ENCODE assay signal across 20 cellular contexts in the genomic region with DNA sequence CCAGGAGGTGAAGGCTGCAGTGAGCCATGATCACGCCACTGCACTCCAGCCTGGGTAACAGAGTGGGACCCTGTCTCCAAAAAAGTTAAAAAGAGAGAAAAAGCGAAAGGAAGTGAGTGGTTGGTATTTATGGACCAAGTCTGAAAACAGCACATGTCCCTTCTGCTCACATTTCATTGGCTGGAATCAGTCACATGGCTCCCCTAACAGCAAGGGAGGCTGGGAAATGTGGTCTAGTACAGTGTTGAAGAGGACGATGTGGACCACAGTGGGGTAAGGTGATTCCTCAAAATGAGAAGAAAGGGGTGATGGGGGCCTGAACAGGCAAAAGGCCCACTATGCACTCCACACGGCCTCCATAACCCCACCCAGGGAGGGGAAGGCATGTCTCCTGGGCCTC. TPM values are rescaled to one million over a fixed set of nuclear protein-coding genes. Genes with fewer than 3 reads are reported as not detected.
DNase-seq lines count a peak whose midpoint lies in the region; ATAC-seq, FAIRE-seq and TF ChIP-seq lines count a peak whose summit lies in the region.
"Had no signal": no experiment of that assay in that cellular context is flagged by ENCODE, and none has a peak within 500 bp of the region (broad histone marks: within the 10 kb centered on the region; RNA-seq: fewer than 3 reads in every experiment).

No MANE protein-coding gene starts in this region.

- no peak overlapping the region for H3K4ac ChIP-seq in IMR-90 (ENCODE audit: low read depth, low read length)

- H3K4me1 ChIP-seq in BLaER1: peaks cover 53% of the 10 kb centered on the region
- H3K4me1 ChIP-seq in IMR-90 (ENCODE audit: control insufficient read depth, insufficient read depth, low read length): peaks cover 14% of the 10 kb centered on the region
- peaks cover 7 to 9% of the 10 kb centered on the region in 2 experiments; a peak in 3 of 5 replicates for H3K4me1 ChIP-seq in K562 (replicated peaks in 1 of 2; ENCODE audit: control insufficient read depth in 2 of 2, insufficient read depth in 2 of 2, low read length in 2 of 2)
- H3K4me1 ChIP-seq in gastrocnemius medialis: peaks cover 14 to 22% of the 10 kb centered on the region in 2 donors

- 0 out of 2 replicates have a peak overlapping the region, but pooled peaks have one; percentile 58 for H3K4me2 ChIP-seq in BLaER1
- no peak overlapping the region for H3K4me2 ChIP-seq in IMR-90 (ENCODE audit: low read depth, low read length)
- H3K4me2 ChIP-seq in K562 (ENCODE audit: insufficient read depth, low read length): no peak overlapping the region
- H3K4me2 ChIP-seq: PC-9 had no signal

- DNase-seq in IMR-90 (no peak), K562 (ENCODE audit: extremely low read depth in 1 of 4, low spot score in 3 of 4) (no peak), gastrocnemius medialis (no peak), NCI-H345 (lab: John Stamatoyannopoulos, UW) (no peak), type B pancreatic cell (ENCODE audit: extremely low spot score, unreplicated experiment) (no peak)
- DNase-seq: DMS 273 treated with DMSO at 0.1 percent for 48 hours, DND-41, H7, HFFc6, Kasumi-1, MG63, NCI-H1092, NCI-H1436 treated with DMSO at 0.1 percent for 48 hours, NCI-H2029, NCI-H748 treated with DMSO at 0.1 percent for 48 hours, PC-9, SJCRH30 had no signal

- H3K79me2 ChIP-seq in K562 (ENCODE audit: control insufficient read depth, insufficient read depth, low read length): no peaks in the 10 kb centered on the region

- POLR2A ChIA-PET in IMR-90 (lab: Charles Lee; ENCODE audit: unreplicated experiment): no interaction called here
- POLR2A ChIA-PET in K562 (lab: Yijun Ruan, JAX): no interaction called here

- no peaks in the 10 kb centered on the region for H3K36me3 Mint-ChIP-seq in stimulated activated memory B cell treated with anti-CD40 and anti-IgM and Interleukin-4, amounts not matched to agents 10 μg/mL and 1 μg/mL and 100 μg/mL, for 72 hours
- H3K36me3 Mint-ChIP-seq in type B pancreatic cell: no peaks in the 10 kb centered on the region

- CTCF ChIA-PET in IMR-90 (lab: Yijun Ruan, JAX): no interaction called here
- CTCF ChIA-PET in K562 (lab: Yijun Ruan, JAX; ENCODE audit: low intra/inter-chr PET ratio): no interaction called here

- H4K8ac ChIP-seq in IMR-90 (ENCODE audit: low read depth in 2 of 2, low read length in 2 of 2): no peak overlapping the region

- 83% methylated on average over 1 of the region's 4 CpGs; no CpG with 5 or more reads in 1 of the 2 experiments for WGBS in IMR-90 (ENCODE audit: extremely low coverage in 2 of 2, insufficient read length in 1 of 2), 2 experiments
- whole genome bisulfite sequencing in K562 (ENCODE audit: insufficient coverage, low coverage, missing lambda C conversion rate): 69% methylated on average over 3 of the region's 4 CpGs

- FAIRE-seq in K562 (lab: Jason Lieb, UNC): no peak

- TF ChIP-seq POLR2A in IMR-90 (IDR thresholded peaks at IDR 0.05; ENCODE audit: low read depth, low read length) (no peak), K562 (conservative IDR thresholded peaks at IDR 0.05) (no peak), gastrocnemius medialis (IDR thresholded peaks at IDR 0.05) (no peak)

- dilution Hi-C loops in IMR-90 (cut with HindIII; ENCODE audit: low sequenced_read_pairs, unreplicated experiment): no loop called here

- H3K9ac ChIP-seq in BLaER1: no peak overlapping the region
- H3K9ac ChIP-seq in IMR-90 (ENCODE audit: low read depth, low read length): no peak overlapping the region
- no peak overlapping the region for H3K9ac ChIP-seq in K562 (ENCODE audit: insufficient read depth in 1 of 2, low read depth in 2 of 2, low read length in 2 of 2)

- intact Hi-C loops in IMR-90 (cut with micrococcal nuclease): no loop called here
- intact Hi-C loops in K562 (cut with micrococcal nuclease): no loop called here
- intact Hi-C loops in gastrocnemius medialis (cut with DNase I; ENCODE audit: low total_unique reads): no loop called here

- H3K4me3 Mint-ChIP-seq in stimulated activated memory B cell treated with anti-CD40 and anti-IgM and Interleukin-4, amounts not matched to agents 10 μg/mL and 1 μg/mL and 100 μg/mL, for 72 hours: no peak overlapping the region
- no peak overlapping the region for H3K4me3 Mint-ChIP-seq in type B pancreatic cell
- H3K4me3 Mint-ChIP-seq: HFFc6 had no signal

- no peak overlapping the region for H3K14ac ChIP-seq in IMR-90 (replicated peaks; ENCODE audit: low read depth, low read length)

- H3K27ac Mint-ChIP-seq in stimulated activated memory B cell treated with anti-CD40 and anti-IgM and Interleukin-4, amounts not matched to agents 10 μg/mL and 1 μg/mL and 100 μg/mL, for 72 hours: no peak overlapping the region
- H3K27ac Mint-ChIP-seq in type B pancreatic cell: no peak overlapping the region
- H3K27ac Mint-ChIP-seq: HFFc6 had no signal

- no peak overlapping the region for H2BK120ac ChIP-seq in IMR-90 (ENCODE audit: low read depth, low read length)

- H3K36me3 ChIP-seq in BLaER1: no peaks in the 10 kb centered on the region
- H3K36me3 ChIP-seq in IMR-90 (ENCODE audit: control insufficient read depth, insufficient read depth, low read length): no peaks in the 10 kb centered on the region
- no peaks in the 10 kb centered on the region for H3K36me3 ChIP-seq in K562 (ENCODE audit: control insufficient read depth, insufficient read depth, low read length)
- H3K36me3 ChIP-seq in gastrocnemius medialis: no peaks in the 10 kb centered on the region
- H3K36me3 ChIP-seq: MG63, SJCRH30 had no signal

- H3K56ac ChIP-seq in IMR-90 (ENCODE audit: extremely low read depth, insufficient read depth, low read length): no peak overlapping the region

- H3K27me3 ChIP-seq in BLaER1: no peaks in the 10 kb centered on the region
- H3K27me3 ChIP-seq in IMR-90 (ENCODE audit: control insufficient read depth, insufficient read depth, low read length): no peaks in the 10 kb centered on the region
- H3K27me3 ChIP-seq in K562 (ENCODE audit: control insufficient read depth in 2 of 2, insufficient read depth in 2 of 2, low read length in 2 of 2): no peaks in the 10 kb centered on the region
- H3K27me3 ChIP-seq in gastrocnemius medialis: no peaks in the 10 kb centered on the region
- H3K27me3 ChIP-seq: MG63, SJCRH30 had no signal

- H3K27ac ChIP-seq in BLaER1: no peak overlapping the region
- no peak overlapping the region for H3K27ac ChIP-seq in IMR-90 (ENCODE audit: insufficient read depth, low read length)
- H3K27ac ChIP-seq in K562 (ENCODE audit: extremely low read depth, low read depth, low read length): no peak overlapping the region
- peak overlapping the region; percentile 57 to 83 (median 70) for H3K27ac ChIP-seq in gastrocnemius medialis
- H3K27ac ChIP-seq: PC-9, RWPE1, SJCRH30 had no signal

- no peak for TF ChIP-seq EP300 in K562 (IDR thresholded peaks at IDR 0.05; ENCODE audit: low read length)

- no peaks in the 10 kb centered on the region for H3K4me1 Mint-ChIP-seq in stimulated activated memory B cell treated with anti-CD40 and anti-IgM and Interleukin-4, amounts not matched to agents 10 μg/mL and 1 μg/mL and 100 μg/mL, for 72 hours
- H3K4me1 Mint-ChIP-seq in type B pancreatic cell (ENCODE audit: unreplicated experiment): peaks cover 6% of the 10 kb centered on the region

- H2AFZ ChIP-seq in IMR-90 (replicated peaks; ENCODE audit: low read length, poor library complexity): no peak overlapping the region
- no peak overlapping the region for H2AFZ ChIP-seq in K562 (ENCODE audit: low read depth, low read length)
- H2AFZ ChIP-seq: PC-9 had no signal

- no peak overlapping the region for H2BK15ac ChIP-seq in IMR-90 (ENCODE audit: low read depth, low read length)

- no peak overlapping the region for H2AK9ac ChIP-seq in IMR-90 (replicated peaks; ENCODE audit: low read depth, low read length, poor library complexity)

- H3K9me3 ChIP-seq in BLaER1 (peaks cover 14% of the 10 kb centered on the region), IMR-90 (ENCODE audit: control insufficient read depth, insufficient read depth, low read length) (no peaks in the 10 kb centered on the region), K562 (replicated peaks; ENCODE audit: control insufficient read depth, insufficient read depth, low read depth, low read length) (no peaks in the 10 kb centered on the region; the same call in 1 of the 2 replicates), gastrocnemius medialis (no peaks in the 10 kb centered on the region)
- H3K9me3 ChIP-seq: MG63, SJCRH30 had no signal

- H3K9me1 ChIP-seq in IMR-90 (ENCODE audit: insufficient read depth, low read length) (peaks cover 12% of the 10 kb centered on the region), K562 (ENCODE audit: control insufficient read depth, insufficient read depth, low read length) (no peaks in the 10 kb centered on the region)

- no peak overlapping the region for H4K5ac ChIP-seq in IMR-90 (ENCODE audit: low read depth, low read length)

- no peak overlapping the region for H3K23ac ChIP-seq in IMR-90 (ENCODE audit: low read depth, low read length)

- peaks cover 21% of the 10 kb centered on the region for H3K27me3 Mint-ChIP-seq in stimulated activated memory B cell treated with anti-CD40 and anti-IgM and Interleukin-4, amounts not matched to agents 10 μg/mL and 1 μg/mL and 100 μg/mL, for 72 hours
- H3K27me3 Mint-ChIP-seq in type B pancreatic cell: no peaks in the 10 kb centered on the region

- H3K18ac ChIP-seq in IMR-90 (ENCODE audit: low read depth, low read length): no peak overlapping the region

- H4K20me1 ChIP-seq in BLaER1 (no peaks in the 10 kb centered on the region), IMR-90 (ENCODE audit: insufficient read depth, low read length) (no peaks in the 10 kb centered on the region), K562 (replicated peaks; ENCODE audit: control insufficient read depth, insufficient read depth, low read length) (no peaks in the 10 kb centered on the region)

- no peak overlapping the region; the same call in 1 of the 2 replicates for H2BK20ac ChIP-seq in IMR-90 (ENCODE audit: low read depth, low read length)

- no peak overlapping the region for H2BK5ac ChIP-seq in IMR-90 (ENCODE audit: low read depth, low read length, poor library complexity, severe bottlenecking)

- TF ChIP-seq RAD21 in IMR-90 (IDR thresholded peaks at IDR 0.05; ENCODE audit: low read length): no peak
- no peak for TF ChIP-seq RAD21 in K562 (CRISPR knock-in tag; conservative IDR thresholded peaks at IDR 0.05 in 1 of 2, IDR thresholded peaks at IDR 0.05 in 1 of 2)

- no peak overlapping the region for H3K4me3 ChIP-seq in BLaER1
- H3K4me3 ChIP-seq in IMR-90 (ENCODE audit: insufficient read depth, low read depth, low read length): no peak overlapping the region
- H3K4me3 ChIP-seq in K562: no peak overlapping the region
- no peak overlapping the region for H3K4me3 ChIP-seq in gastrocnemius medialis
- H3K4me3 ChIP-seq: MG63, PC-9, SJCRH30 had no signal

- in situ Hi-C loops in IMR-90 (cut with MboI; ENCODE audit: low sequenced_read_pairs): no loop called here
- in situ Hi-C loops in K562 (cut with MboI): no loop called here
- in situ Hi-C loops in gastrocnemius medialis (cut with MboI; ENCODE audit: low sequenced_read_pairs in 4 of 4): no loop called here

- BruUV-seq in IMR-90 (replicated peaks; lab: Mats Ljungman, UMichigan): no TSS peak
- no TSS peak for BruUV-seq in K562 (replicated peaks; lab: Mats Ljungman, UMichigan)

- no peaks in the 10 kb centered on the region for H3K9me3 Mint-ChIP-seq in stimulated activated memory B cell treated with anti-CD40 and anti-IgM and Interleukin-4, amounts not matched to agents 10 μg/mL and 1 μg/mL and 100 μg/mL, for 72 hours
- H3K9me3 Mint-ChIP-seq in type B pancreatic cell: no peaks in the 10 kb centered on the region
- H3K9me3 Mint-ChIP-seq: HFFc6 had no signal

- TF ChIP-seq CTCF in IMR-90 (conservative IDR thresholded peaks at IDR 0.05; ENCODE audit: low read depth, low read length): no peak
- TF ChIP-seq CTCF in K562 (IDR thresholded peaks at IDR 0.05 in 2 of 3, conservative IDR thresholded peaks at IDR 0.05 in 1 of 3; ENCODE audit: insufficient read depth in 2 of 3, low read depth in 1 of 3, low read length in 3 of 3): no peak
- TF ChIP-seq CTCF in gastrocnemius medialis (IDR thresholded peaks at IDR 0.05 in 4 of 5, conservative IDR thresholded peaks at IDR 0.05 in 1 of 5): no peak
- no peak for TF ChIP-seq CTCF in type B pancreatic cell (conservative IDR thresholded peaks at IDR 0.05)

- no peak for ATAC-seq in IMR-90 (ENCODE audit: low read depth)
- peak; percentile 64; the same call in 1 of the 3 replicates for ATAC-seq in K562
- no peak for ATAC-seq in gastrocnemius medialis
- no peak for ATAC-seq in stimulated activated memory B cell treated with anti-CD40 and anti-IgM and Interleukin-4, amounts not matched to agents 10 μg/mL and 1 μg/mL and 100 μg/mL, for 72 hours

- H2AK5ac ChIP-seq in IMR-90 (ENCODE audit: low read depth, low read length): peak overlapping the region; percentile 48; the same call in 1 of the 2 replicates

- no peak overlapping the region for H4K91ac ChIP-seq in IMR-90 (ENCODE audit: insufficient read depth, low read depth, low read length)

- no peaks in the 10 kb centered on the region for H3K79me1 ChIP-seq in IMR-90 (ENCODE audit: low read depth in 1 of 2, low read length in 2 of 2)

RNA-seq across cellular contexts. Expression of gene SMTN, which starts 32.5 kb away (rescaled TPM):
- total RNA-seq in IMR-90 (2012; rRNA removed) (47.2 and 53.6 TPM in 2 replicates), K562 (2014; rRNA removed) (17.8 and 22.3 TPM in 2 replicates), K562 (2014; rRNA removed; fragmentation: Illumina TruSeq; extraction: Trizol) (8.8 and 11.1 TPM in 2 replicates), K562 (2015; rRNA removed; fragmentation: Illumina TruSeq; extraction: Trizol) (16.0 and 16.1 TPM in 2 replicates), K562 (2021) (39.9 and 41.1 TPM in 2 replicates), gastrocnemius medialis (100 to 1,000 TPM in 1 of 4 donors, 10 to 100 TPM in 3; 39.5 to 104 (median 45.3) TPM), type B pancreatic cell (ENCODE audit: low replicate concordance) (27.1 and 54.0 TPM in 2 replicates)
- polyA plus RNA-seq in IMR-90 (2012; rRNA removed) (63.7 and 65.1 TPM in 2 replicates), K562 (2011; rRNA removed) (7.7 and 13.7 TPM in 2 replicates), K562 (2014; fragmentation: Illumina TruSeq; extraction: Trizol) (17.6 and 28.4 TPM in 2 replicates), K562 (2014; fragmentation: Nextera tagmentation; extraction: Ambion mirVana) (1 to 10 TPM; 2.5 to 3.4 TPM), K562 (2014; rRNA removed) (20.6 and 25.5 TPM in 2 replicates)
- 97.1 and 119 TPM in 2 replicates for polyA plus RNA-seq in IMR-90 (2012; cell fraction: cytosol; rRNA removed)
- polyA plus RNA-seq in IMR-90 (2012; cell fraction: nucleus; rRNA removed; ENCODE audit: low replicate concordance): 227 and 462 TPM in 2 replicates
- total RNA-seq in K562 (2011; cell fraction: chromatin; rRNA removed; ENCODE audit: low replicate concordance): 49.3 and 111 TPM in 2 replicates
- total RNA-seq in K562 (2011; cell fraction: nucleolus; rRNA removed): 49.2 and 65.0 TPM in 2 replicates
- total RNA-seq in K562 (2011; cell fraction: nucleoplasm; rRNA removed): 48.8 and 58.2 TPM in 2 replicates
- 9.0 and 10.3 TPM in 2 replicates for polyA plus RNA-seq in K562 (2011; cell fraction: cytosol; rRNA removed)
- polyA plus RNA-seq in K562 (2011; cell fraction: nucleus; rRNA removed): 70.1 and 84.9 TPM in 2 replicates
- polyA plus RNA-seq in K562 (2012): 22.9 and 23.5 TPM in 2 replicates
- 4.6 and 7.0 TPM in 2 replicates for polyA minus RNA-seq in K562 (2011; rRNA and poly(A)+ RNA removed)
- polyA minus RNA-seq in K562 (2011; cell fraction: cytosol; rRNA and poly(A)+ RNA removed): 8.3 and 14.4 TPM in 2 replicates
- 24.6 and 28.2 TPM in 2 replicates for polyA minus RNA-seq in K562 (2011; cell fraction: nucleus; rRNA and poly(A)+ RNA removed)

RNA-seq across cellular contexts. Expression of gene SELENOM, which starts 58.8 kb away (rescaled TPM):
- total RNA-seq in IMR-90 (2012; rRNA removed) (36.1 and 46.2 TPM in 2 replicates), K562 (2014; rRNA removed) (6.9 and 10.8 TPM in 2 replicates), K562 (2014; rRNA removed; fragmentation: Illumina TruSeq; extraction: Trizol) (1.2 and 1.8 TPM in 2 replicates), K562 (2015; rRNA removed; fragmentation: Illumina TruSeq; extraction: Trizol) (3.7 and 4.1 TPM in 2 replicates), K562 (2021) (8.5 and 10.9 TPM in 2 replicates), gastrocnemius medialis (100 to 1,000 TPM; 144 to 184 (median 157) TPM), type B pancreatic cell (ENCODE audit: low replicate concordance) (13.7 and 22.4 TPM in 2 replicates)
- polyA plus RNA-seq in IMR-90 (2012; rRNA removed) (270 and 369 TPM in 2 replicates), K562 (2011; rRNA removed) (4.2 and 7.1 TPM in 2 replicates), K562 (2014; fragmentation: Illumina TruSeq; extraction: Trizol) (2.8 and 5.8 TPM in 2 replicates), K562 (2014; fragmentation: Nextera tagmentation; extraction: Ambion mirVana) (1 to 10 TPM; 1.2 to 2.9 TPM), K562 (2014; rRNA removed) (10.0 and 10.6 TPM in 2 replicates)
- polyA plus RNA-seq in IMR-90 (2012; cell fraction: cytosol; rRNA removed): 662 and 853 TPM in 2 replicates
- polyA plus RNA-seq in IMR-90 (2012; cell fraction: nucleus; rRNA removed; ENCODE audit: low replicate concordance): 256 and 316 TPM in 2 replicates
- 7.3 and 13.3 TPM in 2 replicates for total RNA-seq in K562 (2011; cell fraction: chromatin; rRNA removed; ENCODE audit: low replicate concordance)
- total RNA-seq in K562 (2011; cell fraction: nucleolus; rRNA removed): 15.5 and 16.3 TPM in 2 replicates
- 10.6 and 15.3 TPM in 2 replicates for total RNA-seq in K562 (2011; cell fraction: nucleoplasm; rRNA removed)
- 19.5 and 31.1 TPM in 2 replicates for polyA plus RNA-seq in K562 (2011; cell fraction: cytosol; rRNA removed)
- polyA plus RNA-seq in K562 (2011; cell fraction: nucleus; rRNA removed): 11.9 and 13.4 TPM in 2 replicates
- 6.7 and 19.8 TPM in 2 replicates for polyA plus RNA-seq in K562 (2012)
- 1.7 and 2.3 TPM in 2 replicates for polyA minus RNA-seq in K562 (2011; rRNA and poly(A)+ RNA removed)
- 5.2 TPM in 1 of 2 replicates, not detected in the other for polyA minus RNA-seq in K562 (2011; cell fraction: cytosol; rRNA and poly(A)+ RNA removed)
- 5.5 and 9.0 TPM in 2 replicates for polyA minus RNA-seq in K562 (2011; cell fraction: nucleus; rRNA and poly(A)+ RNA removed)

Comparison
In these comparisons a context has a peak if more than half of its experiments do, and no peak if none do; other contexts are left out.
1. H3K27ac ChIP-seq: peak in gastrocnemius medialis (4 of 4); none in BLaER1 (single experiment), IMR-90 (single experiment) and K562 (single experiment).